ENCODE assay signal across 11 cellular contexts in the genomic region with DNA sequence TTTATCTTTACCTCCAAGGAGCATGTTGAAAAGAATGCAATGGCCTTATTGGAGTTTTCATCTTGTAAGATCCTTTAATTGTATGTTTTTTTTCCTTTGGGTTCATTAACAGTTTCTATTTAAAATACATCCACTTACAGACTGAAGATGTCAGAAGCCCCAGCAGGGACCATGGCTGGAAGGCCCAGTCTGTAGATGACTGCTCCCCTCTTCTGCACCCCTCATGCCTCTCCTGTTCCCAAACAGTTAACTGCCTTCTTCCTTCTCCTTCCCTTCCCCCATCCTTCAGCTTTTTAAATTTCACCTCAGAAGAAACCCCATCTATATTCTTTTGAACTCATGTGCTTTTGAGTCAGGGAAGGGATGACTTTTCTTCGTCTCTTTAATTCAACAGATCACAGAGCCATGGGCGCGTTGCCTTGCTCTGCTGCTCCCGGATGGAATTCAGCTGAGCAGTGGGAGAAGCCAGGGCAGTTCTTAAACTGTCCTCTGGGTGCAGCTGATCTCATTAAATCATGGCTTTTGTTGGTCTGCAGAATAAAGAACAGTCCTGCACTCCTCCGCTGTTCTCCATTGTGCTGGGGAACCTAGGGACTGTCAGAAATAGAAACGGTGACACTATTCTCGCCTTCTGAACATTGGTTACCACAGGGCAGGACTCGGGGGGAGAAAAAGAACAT.
DNase-seq lines count a peak whose midpoint lies in the region; ATAC-seq and TF ChIP-seq lines count a peak whose summit lies in the region.
"Had no signal": no experiment of that assay in that cellular context is flagged by ENCODE, and none has a peak within 500 bp of the region (broad histone marks: within the 10 kb centered on the region; RNA-seq: fewer than 3 reads in every experiment).

No MANE protein-coding gene starts in this region.

- ATAC-seq in HG02623 (IDR thresholded peaks at IDR 0.05; ENCODE audit: unreplicated experiment) = no peak
- ATAC-seq in GM19035 (IDR thresholded peaks at IDR 0.05; ENCODE audit: unreplicated experiment) = no peak
- ATAC-seq: pancreas had no signal

- no peaks in the 10 kb centered on the region for H3K79me2 ChIP-seq in mesendoderm (ENCODE audit: control insufficient read depth, insufficient read depth, low read length)
- no peaks in the 10 kb centered on the region for H3K79me2 ChIP-seq in PC-9 (ENCODE audit: low read depth)

- DNase-seq in AG09319 (ENCODE audit: extremely low read depth, low read depth) (no peak), SK-MEL-5 (ENCODE audit: low read depth, low spot score) (peak; percentile 72), fibroblast of the aortic adventitia (ENCODE audit: low read depth) (peak; percentile 27), mesendoderm (peak; percentile 68), PC-9 (no peak), NCI-H187 (lab: John Stamatoyannopoulos, UW) (no peak)
- DNase-seq: activated CD4-positive, alpha-beta T cell treated with anti-CD3 and anti-CD28 coated beads, Interleukin-2, amount 50 U/mL, for 1 hour; pancreas; Peyer's patch had no signal

- H3K79me1 ChIP-seq in mesendoderm (ENCODE audit: low read length) = no peaks in the 10 kb centered on the region

- H3K4me1 ChIP-seq in mesendoderm (ENCODE audit: control insufficient read depth, low read depth, low read length) = peaks cover 2% of the 10 kb centered on the region
- no peaks in the 10 kb centered on the region for H3K4me1 ChIP-seq in PC-9 (replicated peaks; ENCODE audit: insufficient read depth)
- H3K4me1 ChIP-seq: pancreas, Peyer's patch had no signal

- H3K9me3 ChIP-seq in PC-9 (ENCODE audit: insufficient read depth, low read depth) = no peaks in the 10 kb centered on the region
- H3K9me3 ChIP-seq: pancreas, Peyer's patch had no signal

- in situ Hi-C loops in SK-MEL-5 (cut with HindIII; ENCODE audit: low pct_unique_long_range_greater_than_20kb, low sequenced_read_pairs) = no loop called here

- no peak overlapping the region for H2BK5ac ChIP-seq in mesendoderm (ENCODE audit: low read length)

- intact Hi-C loops in PC-9 (cut with micrococcal nuclease; ENCODE audit: unreplicated experiment) = no loop called here

- H3K56ac ChIP-seq in mesendoderm (ENCODE audit: low read length) = no peak overlapping the region

- no peak overlapping the region for H3K4me3 ChIP-seq in fibroblast of the aortic adventitia (ENCODE audit: low read depth, low read length)
- H3K4me3 ChIP-seq in mesendoderm (ENCODE audit: low read length) = no peak overlapping the region
- no peak overlapping the region for H3K4me3 ChIP-seq in PC-9
- H3K4me3 ChIP-seq: pancreas, Peyer's patch had no signal

- H3K27ac ChIP-seq in mesendoderm (ENCODE audit: low read depth, low read length) = no peak overlapping the region
- no peak overlapping the region for H3K27ac ChIP-seq in PC-9
- H3K27ac ChIP-seq: pancreas, Peyer's patch had no signal

- H3K27me3 ChIP-seq in mesendoderm (ENCODE audit: insufficient read depth, low read length, poor library complexity) = no peaks in the 10 kb centered on the region
- no peaks in the 10 kb centered on the region for H3K27me3 ChIP-seq in PC-9 (ENCODE audit: insufficient read depth, low read depth)
- H3K27me3 ChIP-seq: pancreas, Peyer's patch had no signal

- CTCF ChIA-PET in PC-9 (lab: Charles Lee) = no interaction called here

- no CpG with 5 or more reads among the region's 8 CpGs for WGBS in mesendoderm (ENCODE audit: extremely low coverage, insufficient coverage, low lambda C conversion rate)

- no peaks in the 10 kb centered on the region for H3K9me2 ChIP-seq in PC-9 (ENCODE audit: insufficient read depth)

- no peak overlapping the region for H4K8ac ChIP-seq in mesendoderm (ENCODE audit: low read depth, low read length)

- no peak overlapping the region for H2AFZ ChIP-seq in PC-9

- no peak overlapping the region for H3K18ac ChIP-seq in mesendoderm (ENCODE audit: low read length)

- TF ChIP-seq CTCF in AG09319 (IDR thresholded peaks at IDR 0.05; ENCODE audit: low read depth, low read length) (peak; percentile 18), fibroblast of the aortic adventitia (IDR thresholded peaks at IDR 0.05; ENCODE audit: insufficient read depth, low read length) (peak; percentile 53), PC-9 (conservative IDR thresholded peaks at IDR 0.05) (no peak; the same call in 1 of the 2 replicates)

- peak overlapping the region; percentile 14 for H3K9ac ChIP-seq in mesendoderm (ENCODE audit: low read length)

- no peak overlapping the region for H4K5ac ChIP-seq in mesendoderm (ENCODE audit: low read length)

- H3K23ac ChIP-seq in mesendoderm (ENCODE audit: low read length) = no peak overlapping the region

- H4K20me1 ChIP-seq in PC-9 (ENCODE audit: insufficient read depth) = no peaks in the 10 kb centered on the region

- no peak overlapping the region for H2BK15ac ChIP-seq in mesendoderm (replicated peaks; ENCODE audit: low read depth)

- H3K36me3 ChIP-seq in mesendoderm (ENCODE audit: control insufficient read depth, insufficient read depth, low read length) = no peaks in the 10 kb centered on the region
- no peaks in the 10 kb centered on the region for H3K36me3 ChIP-seq in PC-9 (ENCODE audit: low read depth)
- H3K36me3 ChIP-seq: Peyer's patch had no signal

- no peaks in the 10 kb centered on the region for H3F3A ChIP-seq in PC-9 (ENCODE audit: insufficient read depth, low read depth)

- no peak overlapping the region for H3K4me2 ChIP-seq in mesendoderm (ENCODE audit: low read length)
- H3K4me2 ChIP-seq in PC-9 = no peak overlapping the region

- no peak overlapping the region for H2AK5ac ChIP-seq in mesendoderm (ENCODE audit: low read length)

- POLR2A ChIA-PET in PC-9 (lab: Charles Lee; ENCODE audit: unreplicated experiment) = no interaction called here

- no peak overlapping the region for H2BK120ac ChIP-seq in mesendoderm (ENCODE audit: low read depth, low read length)

- no TSS peak for BruUV-seq in PC-9 (replicated peaks; lab: Mats Ljungman, UMichigan)

- H3K4ac ChIP-seq in mesendoderm (ENCODE audit: low read depth, low read length) = no peak overlapping the region

Comparison
In these comparisons a context has a peak if more than half of its experiments do, and no peak if none do; other contexts are left out.
1. DNase-seq: peak in SK-MEL-5 (single experiment), fibroblast of the aortic adventitia (single experiment) and mesendoderm (single experiment); none in AG09319 (single experiment), PC-9 (0 of 2) and NCI-H187 (0 of 2).